15 cellular contexts compared by ENCODE assay signal in genomic region chr3:109804697-109805096, GRCh38.
A peak's percentile ranks its signal among the peaks of the same experiment; 100 is the strongest.
DNase-seq lines count a peak whose midpoint lies in the region; ATAC-seq, FAIRE-seq and TF ChIP-seq lines count a peak whose summit lies in the region.
"Had no signal": no experiment of that assay in that cellular context is flagged by ENCODE, and none has a peak within 500 bp of the region (broad histone marks: within the 10 kb centered on the region; RNA-seq: fewer than 3 reads in every experiment).

No MANE protein-coding gene starts in this region.

- dilution Hi-C loops in keratinocyte (cut with MboI; ENCODE audit: extremely low pct_ligation_motif_present, low sequenced_read_pairs): no loop called here

- H3K36me3 ChIP-seq in keratinocyte (ENCODE audit: control insufficient read depth in 2 of 2, extremely low read depth in 1 of 2, insufficient read depth in 2 of 2, low read length in 2 of 2) (no peaks in the 10 kb centered on the region), right atrium auricular region (no peaks in the 10 kb centered on the region)
- H3K36me3 ChIP-seq: sigmoid colon had no signal

- H4K20me1 ChIP-seq in keratinocyte (ENCODE audit: control insufficient read depth, extremely low read depth, insufficient read depth, low read length): no peaks in the 10 kb centered on the region

- H3K9me3 ChIP-seq in keratinocyte (ENCODE audit: control insufficient read depth, low read depth, low read length) (no peaks in the 10 kb centered on the region), right atrium auricular region (no peaks in the 10 kb centered on the region)
- H3K9me3 ChIP-seq: sigmoid colon had no signal

- H3K36me3 Mint-ChIP-seq in Calu3 (ENCODE audit: insufficient read depth, unreplicated experiment) (peaks cover 6% of the 10 kb centered on the region), endothelial cell (ENCODE audit: low read depth, unreplicated experiment) (no peaks in the 10 kb centered on the region)

- H3K27ac ChIP-seq in keratinocyte (ENCODE audit: control insufficient read depth, insufficient read depth, low read length) (no peak overlapping the region), right atrium auricular region (no peak overlapping the region)
- H3K27ac ChIP-seq: sigmoid colon, SK-N-MC had no signal

- no TSS peak for BruUV-seq in Calu3 (replicated peaks; lab: Mats Ljungman, UMichigan)

- H3K4me2 ChIP-seq in keratinocyte (ENCODE audit: control insufficient read depth, extremely low read depth, insufficient read depth, low read depth, low read length): no peak overlapping the region

- no peak for TF ChIP-seq CTCF in Calu3 (IDR thresholded peaks at IDR 0.05; ENCODE audit: unreplicated experiment)
- TF ChIP-seq CTCF in keratinocyte (optimal IDR thresholded peaks at IDR 0.05 in 1 of 3, IDR thresholded peaks at IDR 0.05 in 1 of 3, conservative IDR thresholded peaks at IDR 0.05 in 1 of 3; ENCODE audit: extremely low read depth in 1 of 3, insufficient read depth in 2 of 3, low read length in 3 of 3): no peak
- TF ChIP-seq CTCF in endothelial cell (IDR thresholded peaks at IDR 0.05; ENCODE audit: unreplicated experiment): no peak
- TF ChIP-seq CTCF in right atrium auricular region (IDR thresholded peaks at IDR 0.05): no peak

- H3K9me1 ChIP-seq in keratinocyte (ENCODE audit: control insufficient read depth, extremely low read depth, insufficient read depth, low read length): no peaks in the 10 kb centered on the region

- H3K4me1 Mint-ChIP-seq in Calu3 (ENCODE audit: low read depth, unreplicated experiment) (peaks cover 33% of the 10 kb centered on the region), endothelial cell (ENCODE audit: unreplicated experiment) (peaks cover 15% of the 10 kb centered on the region)

- H3K27me3 ChIP-seq in keratinocyte (ENCODE audit: control insufficient read depth, extremely low read depth, insufficient read depth, low read length) (no peaks in the 10 kb centered on the region), right atrium auricular region (no peaks in the 10 kb centered on the region)
- H3K27me3 ChIP-seq: sigmoid colon had no signal

- no peaks in the 10 kb centered on the region for H3K27me3 Mint-ChIP-seq in Calu3 (ENCODE audit: unreplicated experiment)
- H3K27me3 Mint-ChIP-seq in endothelial cell (ENCODE audit: unreplicated experiment): peaks cover 2% of the 10 kb centered on the region

- H3K4me1 ChIP-seq in keratinocyte (ENCODE audit: control insufficient read depth, extremely low read depth, insufficient read depth, low read length) (no peaks in the 10 kb centered on the region), right atrium auricular region (no peaks in the 10 kb centered on the region)
- H3K4me1 ChIP-seq: sigmoid colon had no signal

- H3K4me3 Mint-ChIP-seq in Calu3 (ENCODE audit: low read depth, unreplicated experiment): no peak overlapping the region
- H3K4me3 Mint-ChIP-seq in endothelial cell (ENCODE audit: unreplicated experiment): no peak overlapping the region

- no peaks in the 10 kb centered on the region for H3K79me2 ChIP-seq in keratinocyte (ENCODE audit: control insufficient read depth, insufficient read depth, low read length)

- intact Hi-C loops in Calu3 (cut with micrococcal nuclease; ENCODE audit: unreplicated experiment): loop anchor here (5.0 to 10.0 kb wide), 3 partner anchors 272 to 1270 kb away; partner anchors contain the start of gene NECTIN3

- FAIRE-seq in keratinocyte (lab: Jason Lieb, UNC): no peak
- FAIRE-seq: colon, H54, HTR-8/SVneo had no signal

- peaks cover 5% of the 10 kb centered on the region for H3K9me3 Mint-ChIP-seq in Calu3 (ENCODE audit: low read depth, unreplicated experiment)
- no peaks in the 10 kb centered on the region for H3K9me3 Mint-ChIP-seq in endothelial cell (ENCODE audit: unreplicated experiment)

- CTCF ChIA-PET in Calu3 (lab: Charles Lee): interaction anchor here (0.6 to 0.9 kb wide), 2 partner anchors 21 to 1788 kb away, joined by 3 to 4 read pairs; no protein-coding TSS in a partner anchor

- ATAC-seq in GM18870 (IDR thresholded peaks at IDR 0.05; ENCODE audit: unreplicated experiment): peak; percentile 66

- peak overlapping the region; percentile 81 for H3K27ac Mint-ChIP-seq in Calu3 (ENCODE audit: unreplicated experiment)
- no peak overlapping the region for H3K27ac Mint-ChIP-seq in endothelial cell (ENCODE audit: unreplicated experiment)

- H3K9ac ChIP-seq in keratinocyte (ENCODE audit: control insufficient read depth, extremely low read depth, insufficient read depth, low read length): no peak overlapping the region

- no peak overlapping the region for H2AFZ ChIP-seq in keratinocyte (ENCODE audit: control insufficient read depth, low read length)

- DNase-seq in Calu3: peak; percentile 4
- peak; percentile 2 for DNase-seq in SW480 (ENCODE audit: low spot score)
- peak; percentile 7 for DNase-seq in keratinocyte (ENCODE audit: low read depth, low spot score)
- DNase-seq in dermis blood vessel endothelial cell: no peak
- DNase-seq in endothelial cell (ENCODE audit: low spot score): no peak
- DNase-seq in right atrium auricular region (ENCODE audit: low spot score): no peak
- DNase-seq: activated gamma-delta T cell treated with Interleukin-2 at 50 U/mL for 16 hours, C1 segment of cervical spinal cord, NCI-H2227 treated with DMSO at 0.1 percent for 48 hours, sigmoid colon had no signal

- H3K4me3 ChIP-seq in keratinocyte (ENCODE audit: control insufficient read depth in 2 of 3, extremely low read depth in 1 of 3, insufficient read depth in 2 of 3, low read depth in 1 of 3, low read length in 3 of 3) (no peak overlapping the region), right atrium auricular region (no peak overlapping the region)
- H3K4me3 ChIP-seq: sigmoid colon, SK-N-MC had no signal

Comparison
In these comparisons a context has a peak if more than half of its experiments do, and no peak if none do; other contexts are left out.
1. DNase-seq: peak in Calu3 (single experiment), SW480 (single experiment) and keratinocyte (single experiment); none in dermis blood vessel endothelial cell (single experiment), endothelial cell (single experiment) and right atrium auricular region (single experiment).